21 cellular contexts compared by ENCODE assay signal in the genomic region with DNA sequence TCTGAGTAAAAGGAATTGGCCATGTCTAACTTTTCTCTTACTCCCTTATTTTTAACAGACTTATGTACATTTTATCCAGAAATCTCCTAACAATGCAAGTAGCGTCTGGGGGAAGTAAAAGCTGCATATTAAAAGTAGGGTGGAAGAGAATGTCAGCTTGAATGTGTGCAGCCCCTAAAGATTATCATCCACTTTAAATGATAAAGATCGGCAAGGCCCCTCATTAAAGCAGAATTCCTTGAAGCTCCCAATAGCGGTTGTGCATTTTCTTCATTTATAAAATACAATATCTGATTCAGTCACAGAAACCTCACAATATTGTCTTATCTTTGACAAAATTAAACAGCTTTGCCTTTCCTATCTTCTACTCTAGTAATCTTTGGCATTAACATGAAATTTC.
DNase-seq lines count a peak whose midpoint lies in the region; TF ChIP-seq lines count a peak whose summit lies in the region.
"Had no signal": no experiment of that assay in that cellular context is flagged by ENCODE, and none has a peak within 500 bp of the region (broad histone marks: within the 10 kb centered on the region; RNA-seq: fewer than 3 reads in every experiment).

No MANE protein-coding gene starts in this region.

- no peaks in the 10 kb centered on the region for H3K36me3 ChIP-seq in HUES48 (ENCODE audit: control insufficient read depth, insufficient read depth, low read length)
- no peaks in the 10 kb centered on the region for H3K36me3 ChIP-seq in mesodermal cell (ENCODE audit: control insufficient read depth, insufficient read depth, low read length)
- no peaks in the 10 kb centered on the region for H3K36me3 ChIP-seq in trophoblast cell (ENCODE audit: control insufficient read depth in 1 of 2, insufficient read depth in 2 of 2, low read length in 2 of 2)
- H3K36me3 ChIP-seq: SJCRH30 had no signal

- TF ChIP-seq CTCF in chondrocyte (IDR thresholded peaks at IDR 0.05) = no peak

- no peak overlapping the region for H3K18ac ChIP-seq in trophoblast cell (ENCODE audit: low read length)

- H4K12ac ChIP-seq in trophoblast cell (ENCODE audit: low read depth, low read length) = no peak overlapping the region

- H2AK5ac ChIP-seq in trophoblast cell (ENCODE audit: low read length) = no peak overlapping the region

- H4K91ac ChIP-seq in trophoblast cell (ENCODE audit: low read depth, low read length) = no peak overlapping the region

- no peaks in the 10 kb centered on the region for H3K9me3 ChIP-seq in HUES48 (ENCODE audit: control insufficient read depth, insufficient read depth, low read length)
- H3K9me3 ChIP-seq in mesodermal cell (ENCODE audit: control insufficient read depth, low read length) = no peaks in the 10 kb centered on the region
- no peaks in the 10 kb centered on the region for H3K9me3 ChIP-seq in trophoblast cell (ENCODE audit: insufficient read depth, low read depth, low read length)
- H3K9me3 ChIP-seq: A549, Caco-2, SJCRH30 had no signal

- no peak overlapping the region for H2BK120ac ChIP-seq in trophoblast cell (ENCODE audit: insufficient read depth, low read length, poor library complexity)

- no peak overlapping the region for H4K8ac ChIP-seq in trophoblast cell (ENCODE audit: low read depth, low read length)

- no peak for DNase-seq in chondrocyte (ENCODE audit: low spot score)
- DNase-seq in trophoblast cell = no peak
- DNase-seq in GM19240 (ENCODE audit: insufficient read length, low spot score) = no peak
- DNase-seq in ureter (ENCODE audit: low spot score) = no peak
- DNase-seq in G401 (ENCODE audit: low spot score) = no peak
- DNase-seq: Caco-2; CD4-positive, alpha-beta memory T cell; GDM1; H7; NCI-H1048; NCI-H1694; NCI-H2029 treated with DMSO at 0.1 percent for 48 hours; NCI-H446 treated with DMSO at 0.1 percent for 48 hours; NCI-H526; NCI-H82; NK-92 treated with Interleukin-12 subunit alpha and Interleukin-12 subunit beta, amount 100 ng/mL, for 24 hours had no signal

- 20 to 30% methylated on average over 2 of the region's 3 CpGs for WGBS in mesodermal cell (ENCODE audit: insufficient coverage in 2 of 2), 2 experiments
- WGBS in trophoblast cell (ENCODE audit: extremely low coverage, insufficient coverage, insufficient read length) = no CpG with 5 or more reads among the region's 3 CpGs

- H2AFZ ChIP-seq in trophoblast cell (ENCODE audit: insufficient read depth, low read length, poor library complexity) = no peak overlapping the region

- no peak overlapping the region for H2BK5ac ChIP-seq in trophoblast cell (ENCODE audit: low read depth, low read length, poor library complexity)

- peaks cover 52% of the 10 kb centered on the region for H3K4me1 Mint-ChIP-seq in chondrocyte (ENCODE audit: low read depth)
- H3K4me1 Mint-ChIP-seq: CD4-positive, alpha-beta memory T cell had no signal

- H3K4me2 ChIP-seq in trophoblast cell (ENCODE audit: low read length) = peak overlapping the region; percentile 45
- H3K4me2 ChIP-seq: A549 had no signal

- H3K4me3 Mint-ChIP-seq in chondrocyte (ENCODE audit: unreplicated experiment) = no peak overlapping the region
- H3K4me3 Mint-ChIP-seq: CD4-positive, alpha-beta memory T cell had no signal

- H3K27ac ChIP-seq in HUES48 (ENCODE audit: low read depth, low read length) (peak overlapping the region; percentile 21), mesodermal cell (ENCODE audit: low read depth, low read length, severe bottlenecking) (peak overlapping the region; percentile 93), trophoblast cell (ENCODE audit: low read depth, low read length) (no peak overlapping the region)
- H3K27ac ChIP-seq: A549 had no signal

- no peaks in the 10 kb centered on the region for H3K27me3 Mint-ChIP-seq in chondrocyte (ENCODE audit: low read depth)

- H3K36me3 Mint-ChIP-seq in chondrocyte (ENCODE audit: low read depth) = no peaks in the 10 kb centered on the region
- H3K36me3 Mint-ChIP-seq: CD4-positive, alpha-beta memory T cell had no signal

- no peaks in the 10 kb centered on the region; the same call in 1 of the 2 replicates for H3K27me3 ChIP-seq in HUES48 (ENCODE audit: control insufficient read depth, insufficient read depth, low read length)
- no peaks in the 10 kb centered on the region for H3K27me3 ChIP-seq in trophoblast cell (ENCODE audit: insufficient read depth, low read length)
- H3K27me3 ChIP-seq: SJCRH30 had no signal

- no peak overlapping the region for H3K9ac ChIP-seq in HUES48 (ENCODE audit: low read depth, low read length)
- H3K9ac ChIP-seq in trophoblast cell (ENCODE audit: low read length) = no peak overlapping the region

- no peak overlapping the region for H3K23ac ChIP-seq in trophoblast cell (ENCODE audit: low read length)

- H2BK12ac ChIP-seq in trophoblast cell (ENCODE audit: low read length) = no peak overlapping the region

- H3K14ac ChIP-seq in trophoblast cell (ENCODE audit: low read length) = no peak overlapping the region

- H3K4me3 ChIP-seq in HUES48 (ENCODE audit: low read depth, low read length) = no peak overlapping the region
- H3K4me3 ChIP-seq in mesodermal cell (ENCODE audit: extremely low read depth, insufficient read depth, low read length, poor library complexity, severe bottlenecking) = no peak overlapping the region
- H3K4me3 ChIP-seq in trophoblast cell (ENCODE audit: low read depth, low read length) = no peak overlapping the region
- H3K4me3 ChIP-seq: A549, GM12878 had no signal

- in situ Hi-C loops in G401 (cut with HindIII; ENCODE audit: low sequenced_read_pairs) = no loop called here

- H3K79me1 ChIP-seq in trophoblast cell (ENCODE audit: low read length) = no peaks in the 10 kb centered on the region

- no peak overlapping the region for H3K4ac ChIP-seq in trophoblast cell (ENCODE audit: low read depth, low read length)

- no peaks in the 10 kb centered on the region for H3K9me3 Mint-ChIP-seq in chondrocyte (ENCODE audit: low read depth)
- H3K9me3 Mint-ChIP-seq: CD4-positive, alpha-beta memory T cell had no signal

- H3K4me1 ChIP-seq in HUES48 (ENCODE audit: control insufficient read depth, insufficient read depth, low read length) (peaks cover 39% of the 10 kb centered on the region), mesodermal cell (ENCODE audit: control insufficient read depth, insufficient read depth, low read length, poor library complexity, severe bottlenecking) (peaks cover 19% of the 10 kb centered on the region), trophoblast cell (ENCODE audit: control insufficient read depth in 1 of 2, insufficient read depth in 2 of 2, low read length in 2 of 2) (peaks cover 2% of the 10 kb centered on the region in 2 experiments)
- H3K4me1 ChIP-seq: A549, Caco-2 had no signal

- peak overlapping the region; percentile 98 for H3K27ac Mint-ChIP-seq in chondrocyte (ENCODE audit: unreplicated experiment)
- H3K27ac Mint-ChIP-seq: CD4-positive, alpha-beta memory T cell had no signal

- no peaks in the 10 kb centered on the region for H3K79me2 ChIP-seq in trophoblast cell (ENCODE audit: control insufficient read depth, insufficient read depth, low read length, poor library complexity)
